ENCODE assay signal across 8 cellular contexts in the genomic region with DNA sequence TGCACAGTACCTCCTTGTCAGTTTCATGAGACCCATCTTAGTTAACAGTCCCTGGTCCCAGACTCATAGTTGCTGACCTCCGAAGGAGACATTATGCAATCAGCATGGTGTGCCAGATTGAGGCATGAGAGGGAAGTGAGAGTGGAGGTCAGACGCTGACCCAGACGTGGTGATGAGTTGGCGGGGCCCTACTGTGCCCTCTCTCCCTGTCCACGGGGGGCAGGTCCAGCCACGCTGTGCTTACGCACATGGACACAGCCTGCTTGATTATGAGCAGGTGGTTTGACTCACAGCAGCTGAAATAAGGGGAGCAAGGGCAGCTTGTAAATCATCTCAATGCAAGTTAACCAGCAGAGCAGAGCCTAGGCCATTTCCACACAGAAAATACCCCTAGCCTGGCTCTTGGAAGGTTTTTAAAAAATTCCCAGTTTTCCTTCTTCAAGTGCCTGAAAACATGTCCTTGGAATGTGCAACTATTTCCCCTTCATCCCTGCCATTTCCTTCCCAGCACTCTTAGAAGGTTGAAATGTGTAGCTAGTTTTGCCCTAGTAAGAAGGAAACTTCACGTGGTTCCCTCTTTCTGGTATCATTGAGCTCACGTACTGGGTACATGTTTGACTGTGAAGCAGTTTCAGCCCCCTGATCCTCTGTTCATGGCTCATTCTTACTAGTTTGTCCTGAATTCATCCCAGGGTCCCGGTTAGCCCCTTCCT.
DNase-seq lines count a peak whose midpoint lies in the region; ATAC-seq and TF ChIP-seq lines count a peak whose summit lies in the region.

No MANE protein-coding gene starts in this region.

- no peak overlapping the region for H3K56ac ChIP-seq in mesendoderm (ENCODE audit: low read length)

- no peak overlapping the region for H2BK15ac ChIP-seq in mesendoderm (replicated peaks; ENCODE audit: low read depth)

- no peaks in the 10 kb centered on the region for H3K79me1 ChIP-seq in mesendoderm (ENCODE audit: low read length)

- H3K9ac ChIP-seq in mesendoderm (ENCODE audit: low read length), result no peak overlapping the region

- no peak for DNase-seq in T-helper 17 cell
- peak; percentile 92 for DNase-seq in left lobe of liver (ENCODE audit: low spot score)
- DNase-seq in esophagus muscularis mucosa (ENCODE audit: extremely low spot score), result no peak
- DNase-seq in NAMALWA (ENCODE audit: low spot score), result no peak
- no peak for DNase-seq in mesendoderm

- no peak overlapping the region for H3K4me2 ChIP-seq in mesendoderm (ENCODE audit: low read length)

- no peak overlapping the region for H4K5ac ChIP-seq in mesendoderm (ENCODE audit: low read length)

- H3K4me1 ChIP-seq in esophagus muscularis mucosa, result peaks cover 0 to 6% (median 5%) of the 10 kb centered on the region in 4 donors
- H3K4me1 ChIP-seq in mesendoderm (ENCODE audit: control insufficient read depth, low read depth, low read length), result no peaks in the 10 kb centered on the region

- no peak overlapping the region for H4K8ac ChIP-seq in mesendoderm (ENCODE audit: low read depth, low read length)

- H3K9me3 ChIP-seq in T-helper 17 cell (ENCODE audit: control insufficient read depth, low read length, poor library complexity, severe bottlenecking) (no peaks in the 10 kb centered on the region), esophagus muscularis mucosa (peaks cover 0 to 3% (median 0%) of the 10 kb centered on the region in 4 donors)

- peak overlapping the region; percentile 85 for H3K27ac Mint-ChIP-seq in T-helper 17 cell

- H3K79me2 ChIP-seq in mesendoderm (ENCODE audit: control insufficient read depth, insufficient read depth, low read length), result no peaks in the 10 kb centered on the region

- H2AK5ac ChIP-seq in mesendoderm (ENCODE audit: low read length), result no peak overlapping the region

- H3K4me3 ChIP-seq in esophagus muscularis mucosa (no peak overlapping the region), mesendoderm (ENCODE audit: low read length) (no peak overlapping the region)

- H3K4me3 Mint-ChIP-seq in T-helper 17 cell, result no peak overlapping the region

- H3K4me1 Mint-ChIP-seq in T-helper 17 cell, result peaks cover 10% of the 10 kb centered on the region

- H3K23ac ChIP-seq in mesendoderm (ENCODE audit: low read length), result no peak overlapping the region

- ATAC-seq in GM18870 (IDR thresholded peaks at IDR 0.05; ENCODE audit: unreplicated experiment) (peak; percentile 54), HG02852 (IDR thresholded peaks at IDR 0.05; ENCODE audit: unreplicated experiment) (peak; percentile 67), T-helper 17 cell (peak; percentile 59), left lobe of liver (peak; percentile 88), HG03457 (IDR thresholded peaks at IDR 0.05; ENCODE audit: unreplicated experiment) (no peak)

- TF ChIP-seq POLR2A in esophagus muscularis mucosa (IDR thresholded peaks at IDR 0.05; ENCODE audit: low read depth), result no peak

- H3K27me3 Mint-ChIP-seq in T-helper 17 cell, result no peaks in the 10 kb centered on the region

- H3K27me3 ChIP-seq in esophagus muscularis mucosa (no peaks in the 10 kb centered on the region), mesendoderm (ENCODE audit: insufficient read depth, low read length, poor library complexity) (no peaks in the 10 kb centered on the region)

- 65% methylated on average over 10 of the region's 10 CpGs for WGBS in esophagus muscularis mucosa
- no CpG with 5 or more reads among the region's 10 CpGs for WGBS in mesendoderm (ENCODE audit: extremely low coverage, insufficient coverage, low lambda C conversion rate)

- H2BK5ac ChIP-seq in mesendoderm (ENCODE audit: low read length), result no peak overlapping the region

- H3K4ac ChIP-seq in mesendoderm (ENCODE audit: low read depth, low read length), result no peak overlapping the region

- H3K27ac ChIP-seq in esophagus muscularis mucosa (replicated peaks in 1 of 4) (peak overlapping the region in 1 of 4 donors; percentile 13), mesendoderm (ENCODE audit: low read depth, low read length) (no peak overlapping the region)

- intact Hi-C loops in esophagus muscularis mucosa (cut with DNase I), result no loop called here

- TF ChIP-seq CTCF in esophagus muscularis mucosa (IDR thresholded peaks at IDR 0.05), result no peak

- H3K36me3 Mint-ChIP-seq in T-helper 17 cell (ENCODE audit: low read depth), result peaks cover 24% of the 10 kb centered on the region

- TF ChIP-seq EP300 in esophagus muscularis mucosa (IDR thresholded peaks at IDR 0.05), result no peak

- no peak overlapping the region for H3K18ac ChIP-seq in mesendoderm (ENCODE audit: low read length)

- no peak overlapping the region for H2BK120ac ChIP-seq in mesendoderm (ENCODE audit: low read depth, low read length)

- peaks cover 0 to 36% (median 0%) of the 10 kb centered on the region in 4 donors for H3K36me3 ChIP-seq in esophagus muscularis mucosa
- peaks cover 2% of the 10 kb centered on the region for H3K36me3 ChIP-seq in mesendoderm (ENCODE audit: control insufficient read depth, insufficient read depth, low read length)
